Comparison of ENCODE assay signal across 9 cellular contexts in genomic region chr17:73342057-73342522, GRCh38. TPM values are rescaled to one million over a fixed set of nuclear protein-coding genes. Genes with fewer than 3 reads are reported as not detected.
A peak's percentile ranks its signal among the peaks of the same experiment; 100 is the strongest.
DNase-seq lines count a peak whose midpoint lies in the region; ATAC-seq and TF ChIP-seq lines count a peak whose summit lies in the region.
"Had no signal": no experiment of that assay in that cellular context is flagged by ENCODE, and none has a peak within 500 bp of the region (broad histone marks: within the 10 kb centered on the region; RNA-seq: fewer than 3 reads in every experiment).

No MANE protein-coding gene starts in this region.

- DNase-seq in ascending aorta (ENCODE audit: low spot score in 2 of 2): peak; percentile 55 to 80
- DNase-seq in hepatocyte (ENCODE audit: low spot score): peak; percentile 79
- peak; percentile 88 for DNase-seq in sciatic nerve (ENCODE audit: low spot score)
- DNase-seq in activated CD4-positive, alpha-beta T cell treated with anti-CD3 and anti-CD28 coated beads for 36 hours: no peak
- DNase-seq in GDM1 (lab: John Stamatoyannopoulos, UW): no peak
- DNase-seq: naive B cell had no signal

- H3K27ac ChIP-seq in HUES6 (ENCODE audit: low read depth, low read length) (peak overlapping the region; percentile 32), ascending aorta (peak overlapping the region; percentile 78 to 83), hepatocyte (peak overlapping the region; percentile 92)

- CTCF ChIA-PET in activated CD4-positive, alpha-beta T cell treated with anti-CD3 and anti-CD28 coated beads for 36 hours (lab: Charles Lee): interaction anchor here (1.2 to 1.5 kb wide), 2 partner anchors 29 to 110 kb away, joined by 4 read pairs; a partner anchor contains a TSS

- peak overlapping the region; percentile 64 for H3K4me2 ChIP-seq in hepatocyte

- no peaks in the 10 kb centered on the region for H3K9me3 Mint-ChIP-seq in activated CD4-positive, alpha-beta T cell treated with anti-CD3 and anti-CD28 coated beads for 36 hours (ENCODE audit: low read depth)
- H3K9me3 Mint-ChIP-seq: naive B cell had no signal

- H3K27me3 ChIP-seq in HUES6 (ENCODE audit: control insufficient read depth, insufficient read depth, low read length): no peaks in the 10 kb centered on the region
- no peaks in the 10 kb centered on the region for H3K27me3 ChIP-seq in ascending aorta
- H3K27me3 ChIP-seq in hepatocyte: no peaks in the 10 kb centered on the region

- no peaks in the 10 kb centered on the region for H3K79me2 ChIP-seq in hepatocyte

- no peak overlapping the region for H3K4me3 Mint-ChIP-seq in activated CD4-positive, alpha-beta T cell treated with anti-CD3 and anti-CD28 coated beads for 36 hours
- H3K4me3 Mint-ChIP-seq: naive B cell had no signal

- ATAC-seq in sciatic nerve: peak; percentile 75
- no peak for ATAC-seq in activated CD4-positive, alpha-beta T cell treated with anti-CD3 and anti-CD28 coated beads for 36 hours
- no peak for ATAC-seq in GM21529 (IDR thresholded peaks at IDR 0.05; ENCODE audit: unreplicated experiment)
- ATAC-seq in GM19397 (IDR thresholded peaks at IDR 0.05; ENCODE audit: unreplicated experiment): no peak

- H3K4me3 ChIP-seq in HUES6 (ENCODE audit: low read depth, low read length): peak overlapping the region; percentile 6
- no peak overlapping the region for H3K4me3 ChIP-seq in ascending aorta
- no peak overlapping the region for H3K4me3 ChIP-seq in hepatocyte

- intact Hi-C loops in ascending aorta (cut with DNase I): loop anchor here (1.0 to 5.0 kb wide), 2 partner anchors 30 to 50 kb away; partner anchors contain the start of gene CDC42EP4
- intact Hi-C loops in sciatic nerve (cut with DNase I): no loop called here
- intact Hi-C loops in activated CD4-positive, alpha-beta T cell treated with anti-CD3 and anti-CD28 coated beads for 36 hours (cut with DNase I, micrococcal nuclease): no loop called here

- H3K36me3 Mint-ChIP-seq in activated CD4-positive, alpha-beta T cell treated with anti-CD3 and anti-CD28 coated beads for 36 hours (ENCODE audit: low read depth): no peaks in the 10 kb centered on the region

- H4K20me1 ChIP-seq in hepatocyte (ENCODE audit: insufficient read depth, poor library complexity, severe bottlenecking): no peaks in the 10 kb centered on the region

- H3K9me3 ChIP-seq in HUES6 (ENCODE audit: control insufficient read depth, insufficient read depth, low read depth, low read length): no peaks in the 10 kb centered on the region
- no peaks in the 10 kb centered on the region for H3K9me3 ChIP-seq in ascending aorta
- H3K9me3 ChIP-seq in hepatocyte (ENCODE audit: low read depth): no peaks in the 10 kb centered on the region

- WGBS in hepatocyte (ENCODE audit: low lambda C conversion rate, missing lambda C conversion rate): 63% methylated on average over 12 of the region's 12 CpGs

- H3K4me1 Mint-ChIP-seq in activated CD4-positive, alpha-beta T cell treated with anti-CD3 and anti-CD28 coated beads for 36 hours: peaks cover 4% of the 10 kb centered on the region
- H3K4me1 Mint-ChIP-seq: naive B cell had no signal

- TF ChIP-seq CTCF in ascending aorta (IDR thresholded peaks at IDR 0.05) (no peak), hepatocyte (IDR thresholded peaks at IDR 0.05; ENCODE audit: poor library complexity) (no peak)

- H3K9me2 ChIP-seq in hepatocyte (replicated peaks; ENCODE audit: insufficient read depth): no peaks in the 10 kb centered on the region

- no peak overlapping the region for H3K27ac Mint-ChIP-seq in activated CD4-positive, alpha-beta T cell treated with anti-CD3 and anti-CD28 coated beads for 36 hours

- H3K36me3 ChIP-seq in HUES6 (ENCODE audit: control insufficient read depth, insufficient read depth, low read length) (no peaks in the 10 kb centered on the region), ascending aorta (no peaks in the 10 kb centered on the region), hepatocyte (replicated peaks; ENCODE audit: insufficient read depth, low read depth) (no peaks in the 10 kb centered on the region)

- POLR2A ChIA-PET in activated CD4-positive, alpha-beta T cell treated with anti-CD3 and anti-CD28 coated beads for 36 hours (lab: Charles Lee): no interaction called here

- H3K9ac ChIP-seq in HUES6 (ENCODE audit: low read length): peak overlapping the region; percentile 71

- H3K4me1 ChIP-seq in HUES6 (ENCODE audit: control insufficient read depth, insufficient read depth, low read length) (peaks cover 46% of the 10 kb centered on the region), ascending aorta (peaks cover 3 to 37% of the 10 kb centered on the region in 2 donors), hepatocyte (ENCODE audit: insufficient read depth) (peaks cover 52% of the 10 kb centered on the region)

- H3K27me3 Mint-ChIP-seq in activated CD4-positive, alpha-beta T cell treated with anti-CD3 and anti-CD28 coated beads for 36 hours: no peaks in the 10 kb centered on the region
- H3K27me3 Mint-ChIP-seq: naive B cell had no signal

- no peak overlapping the region for H2AFZ ChIP-seq in hepatocyte

RNA-seq across cellular contexts. Expression of gene CDC42EP4, which starts 30.3 kb away (rescaled TPM):
- total RNA-seq in ascending aorta (104 TPM), hepatocyte (61.2 and 62.4 TPM in 2 replicates), sciatic nerve (98.8 TPM)
- polyA plus RNA-seq in hepatocyte: 74.5 and 82.7 TPM in 2 replicates
- total RNA-seq in activated CD4-positive, alpha-beta T cell treated with anti-CD3 and anti-CD28 coated beads for 36 hours: under 1 TPM; 0.87 to 0.91 TPM

Comparison
In these comparisons a context has a peak if more than half of its experiments do, and no peak if none do; other contexts are left out.
1. H3K27ac ChIP-seq: peak in every context shown above with its lines; median percentile 92 in hepatocyte; 80 in ascending aorta; 32 in HUES6.
2. DNase-seq: peak in ascending aorta (2 of 2), hepatocyte (single experiment) and sciatic nerve (single experiment); none in activated CD4-positive, alpha-beta T cell treated with anti-CD3 and anti-CD28 coated beads for 36 hours (single experiment) and GDM1 (single experiment).
3. RNA of gene CDC42EP4, which starts 30.3 kb away (total RNA-seq): 104 TPM in ascending aorta (single experiment), 98.8 TPM in sciatic nerve (single experiment) and 61.2 to 62.4 TPM in hepatocyte; 0.87 to 0.91 TPM in activated CD4-positive, alpha-beta T cell treated with anti-CD3 and anti-CD28 coated beads for 36 hours; every median in the first group is over 10 times any median in the second.